18 cellular contexts compared by ENCODE assay signal in genomic region chr17:22411185-22411784, GRCh38.
"Had no signal": no experiment of that assay in that cellular context is flagged by ENCODE, and none has a peak within 500 bp of the region (broad histone marks: within the 10 kb centered on the region; RNA-seq: fewer than 3 reads in every experiment).

No MANE protein-coding gene starts in this region.

- H3K9me3 ChIP-seq: lower lobe of right lung, pancreas, prostate gland, right lobe of liver, thoracic aorta, transverse colon had no signal

- H3K27ac ChIP-seq: esophagus squamous epithelium, gastroesophageal sphincter, left lung, lower lobe of right lung, pancreas, prostate gland, right lobe of liver, thoracic aorta, transverse colon had no signal

- ATAC-seq: gastroesophageal sphincter; left lung; lower lobe of right lung; pancreas; right lobe of liver; stimulated activated naive B cell treated with anti-CD40 and anti-IgM and Interleukin-4, amounts not matched to agents 10 μg/mL and 1 μg/mL and 100 μg/mL, for 72 hours; stimulated activated naive CD8-positive, alpha-beta T cell treated with anti-CD3 and anti-CD28 coated beads, Interleukin-15, amount 100 ng/mL, for 72 hours had no signal

- H3K36me3 ChIP-seq: esophagus squamous epithelium, gastroesophageal sphincter, left lung, lower lobe of right lung, pancreas, prostate gland, right lobe of liver, thoracic aorta, transverse colon had no signal

- H3K27me3 ChIP-seq: esophagus squamous epithelium, left lung, pancreas, right lobe of liver, transverse colon had no signal

- H3K4me3 ChIP-seq: esophagus squamous epithelium, gastroesophageal sphincter, left lung, lower lobe of right lung, pancreas, prostate gland, right lobe of liver, thoracic aorta, transverse colon had no signal

- DNase-seq: esophagus squamous epithelium; foreskin fibroblast; glutamatergic neuron; islet precursor cell; left lung; lower lobe of right lung; naive B cell; occipital lobe; right lobe of liver; stimulated activated CD4-positive, alpha-beta T cell treated with anti-CD3 and anti-CD28 coated beads, Interleukin-2, amount 100 ng/mL, for 24 hours; stimulated activated CD4-positive, alpha-beta T cell treated with anti-CD3 and anti-CD28 coated beads, Interleukin-4, amount 100 ng/mL, for 4 hours; stimulated activated naive B cell treated with anti-CD40 and anti-IgM and Interleukin-4, amounts not matched to agents 10 μg/mL and 1 μg/mL and 100 μg/mL, for 72 hours; stimulated activated naive CD8-positive, alpha-beta T cell treated with anti-CD3 and anti-CD28 coated beads, Interleukin-15, amount 100 ng/mL, for 72 hours; transverse colon had no signal

- H3K4me1 ChIP-seq: esophagus squamous epithelium, gastroesophageal sphincter, left lung, lower lobe of right lung, pancreas, prostate gland, right lobe of liver, transverse colon had no signal
